Comparison of ENCODE assay signal across 8 cellular contexts in the genomic region with DNA sequence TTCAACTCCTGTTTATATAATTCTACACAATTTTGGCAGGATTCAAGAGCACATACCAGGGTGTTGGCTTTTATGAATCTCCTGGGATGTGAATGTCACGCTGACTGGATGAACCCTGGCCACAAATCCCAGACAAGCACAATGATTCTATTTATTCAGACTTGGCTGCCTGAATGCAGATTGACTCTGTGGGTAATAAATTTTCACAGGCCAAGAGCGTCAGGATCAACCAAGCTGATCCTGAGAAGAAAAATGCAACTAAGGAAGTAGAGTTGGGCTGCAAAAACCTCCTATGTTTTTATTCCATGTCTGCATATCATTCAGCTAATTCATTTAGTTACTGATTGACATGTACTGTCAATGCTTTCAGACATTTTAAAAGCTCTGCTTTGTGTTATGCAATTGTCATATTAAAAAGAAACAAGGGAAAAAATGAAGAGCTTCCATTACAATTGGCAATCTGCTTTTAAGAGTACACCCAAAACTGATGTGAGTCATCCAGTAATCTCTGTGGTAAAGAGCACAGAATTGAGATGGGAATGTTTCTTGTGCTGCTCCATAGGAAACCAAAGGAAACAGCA.
DNase-seq lines count a peak whose midpoint lies in the region; ATAC-seq and TF ChIP-seq lines count a peak whose summit lies in the region.

No MANE protein-coding gene starts in this region.

- H3K9me3 Mint-ChIP-seq in CD8-positive, alpha-beta memory T cell: peaks cover 0 to 2% (median 0%) of the 10 kb centered on the region in 5 donors

- H3K4me3 Mint-ChIP-seq in CD8-positive, alpha-beta memory T cell: no peak overlapping the region

- peak overlapping the region; percentile 51 for H3K27ac ChIP-seq in cingulate gyrus (ENCODE audit: low read depth, low read length)
- H3K27ac ChIP-seq in CD8-positive, alpha-beta memory T cell (ENCODE audit: low read depth, low read length): no peak overlapping the region

- H3K4me1 Mint-ChIP-seq in CD8-positive, alpha-beta memory T cell: no peaks in the 10 kb centered on the region

- no peaks in the 10 kb centered on the region for H3K9me3 ChIP-seq in mucosa of descending colon
- no peaks in the 10 kb centered on the region for H3K9me3 ChIP-seq in CD8-positive, alpha-beta memory T cell (ENCODE audit: low read length)

- DNase-seq in AG20443 (ENCODE audit: low spot score): peak; percentile 89
- peak; percentile 79 for DNase-seq in NCI-H1694 (lab: John Stamatoyannopoulos, UW)
- peak in 1 of 3 donors; percentile 16 for DNase-seq in mucosa of descending colon
- DNase-seq in CD8-positive, alpha-beta memory T cell: no peak
- DNase-seq in stimulated activated CD4-positive, alpha-beta T cell treated with anti-CD3 and anti-CD28 coated beads, Interleukin-2, amount 100 ng/mL, for 24 hours: no peak
- no peak for DNase-seq in activated CD4-positive, CD25-positive, alpha-beta regulatory T cell (lab: John Stamatoyannopoulos, UW)
- no peak for DNase-seq in MV-4-11 (lab: John Stamatoyannopoulos, UW)

- peaks cover 4% of the 10 kb centered on the region for H3K4me1 ChIP-seq in mucosa of descending colon (ENCODE audit: low read depth)
- H3K4me1 ChIP-seq in CD8-positive, alpha-beta memory T cell (ENCODE audit: insufficient read depth, low read length): no peaks in the 10 kb centered on the region

- H3K36me3 Mint-ChIP-seq in CD8-positive, alpha-beta memory T cell: no peaks in the 10 kb centered on the region

- no peak for TF ChIP-seq CTCF in mucosa of descending colon (IDR thresholded peaks at IDR 0.05)

- H3K4me3 ChIP-seq in mucosa of descending colon: no peak overlapping the region
- H3K4me3 ChIP-seq in CD8-positive, alpha-beta memory T cell (ENCODE audit: low read length): no peak overlapping the region

- CTCF ChIA-PET in CD8-positive, alpha-beta memory T cell (lab: Charles Lee): no interaction called here

- ATAC-seq in mucosa of descending colon: peak; percentile 69

- H3K27me3 ChIP-seq in CD8-positive, alpha-beta memory T cell (ENCODE audit: insufficient read depth, low read length, poor library complexity, severe bottlenecking): no peaks in the 10 kb centered on the region

- intact Hi-C loops in mucosa of descending colon (cut with DNase I, micrococcal nuclease): no loop called here

- H3K36me3 ChIP-seq in mucosa of descending colon (ENCODE audit: low read depth): no peaks in the 10 kb centered on the region
- H3K36me3 ChIP-seq in CD8-positive, alpha-beta memory T cell (ENCODE audit: insufficient read depth, low read length): no peaks in the 10 kb centered on the region

- H3K27ac Mint-ChIP-seq in CD8-positive, alpha-beta memory T cell: no peak overlapping the region

- H3K27me3 Mint-ChIP-seq in CD8-positive, alpha-beta memory T cell: peaks cover 1 to 19% of the 10 kb centered on the region in 2 donors

- POLR2A ChIA-PET in CD8-positive, alpha-beta memory T cell (lab: Charles Lee): no interaction called here

Comparison
In these comparisons a context has a peak if more than half of its experiments do, and no peak if none do; other contexts are left out.
1. DNase-seq: peak in AG20443 (single experiment) and NCI-H1694 (single experiment); none in CD8-positive, alpha-beta memory T cell (0 of 5), stimulated activated CD4-positive, alpha-beta T cell treated with anti-CD3 and anti-CD28 coated beads, Interleukin-2, amount 100 ng/mL, for 24 hours (0 of 2), activated CD4-positive, CD25-positive, alpha-beta regulatory T cell (0 of 4) and MV-4-11 (single experiment).